ENCODE assay signal across 1 cellular context in the genomic region with DNA sequence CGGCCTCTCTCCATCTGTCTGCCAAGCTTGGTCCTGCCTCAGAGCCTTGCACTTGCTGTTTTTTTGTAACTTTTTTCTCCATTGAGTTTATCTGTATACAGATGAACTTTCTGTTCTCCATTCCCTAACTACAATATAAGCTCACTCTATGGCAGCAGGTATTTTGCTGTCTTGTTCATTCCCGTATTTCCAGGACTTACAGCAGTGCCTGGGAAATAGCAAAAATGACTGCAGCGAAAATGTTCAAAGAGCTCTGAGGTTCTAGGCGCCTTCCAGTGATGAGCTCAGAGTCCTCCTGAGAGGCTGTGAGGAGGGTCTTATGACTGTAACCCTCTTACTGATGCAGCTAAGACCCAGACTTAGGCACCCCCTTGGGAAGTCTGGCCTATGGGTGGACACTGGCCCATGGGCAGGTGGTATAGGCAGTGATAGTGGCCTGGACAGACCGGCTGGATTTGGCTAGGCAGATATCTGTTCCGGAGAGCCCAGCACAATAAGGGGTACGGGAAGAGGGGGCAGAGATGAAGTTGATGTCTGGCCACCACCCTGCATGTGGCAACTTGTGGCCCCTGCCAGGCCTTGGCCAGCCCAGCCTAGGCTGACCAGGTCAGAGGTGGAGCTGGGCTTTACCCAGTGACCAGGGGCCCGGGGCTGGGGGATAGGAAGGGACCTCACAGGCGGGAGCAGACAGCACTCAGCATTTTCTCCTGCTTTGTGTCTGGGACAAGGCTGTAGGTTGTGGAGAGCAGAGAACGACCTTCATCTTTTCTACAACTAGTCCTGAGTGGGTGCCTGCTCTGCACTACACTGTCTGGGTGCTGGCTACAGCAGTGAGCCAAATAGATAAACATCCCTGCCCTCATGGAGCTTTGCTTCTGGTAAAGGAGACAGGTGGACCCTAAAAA.
TF ChIP-seq lines count a peak whose summit lies in the region.

No MANE protein-coding gene starts in this region.

TF ChIP-seq in H1, 55 proteins besides CTCF, POLR2A, EP300 and RAD21:
- TF ChIP-seq GABPA (IDR thresholded peaks at IDR 0.05; ENCODE audit: borderline replicate concordance, insufficient read depth, low read length) (no peak), CTBP2 (IDR thresholded peaks at IDR 0.05; ENCODE audit: borderline replicate concordance, insufficient read depth, insufficient read length, low read length) (no peak), POLR2AphosphoS5 (IDR thresholded peaks at IDR 0.05; ENCODE audit: low read depth, low read length) (0 out of 2 replicates have a peak, but pooled peaks have one; percentile 59), ATF2 (IDR thresholded peaks at IDR 0.05; ENCODE audit: low read length) (peak; percentile 15; the same call in 1 of the 2 replicates)
TF ChIP-seq in H1: peak in this region for 2.
